13 cellular contexts compared by ENCODE assay signal in genomic region chr15:78880242-78880533, GRCh38. TPM values are rescaled to one million over a fixed set of nuclear protein-coding genes. Genes with fewer than 3 reads are reported as not detected.
DNase-seq lines count a peak whose midpoint lies in the region; ATAC-seq and TF ChIP-seq lines count a peak whose summit lies in the region.
"Had no signal": no experiment of that assay in that cellular context is flagged by ENCODE, and none has a peak within 500 bp of the region (broad histone marks: within the 10 kb centered on the region; RNA-seq: fewer than 3 reads in every experiment).

No MANE protein-coding gene starts in this region.

- no peak for DNase-seq in activated CD4-positive, CD25-positive, alpha-beta regulatory T cell (lab: John Stamatoyannopoulos, UW)
- DNase-seq in RWPE2 (ENCODE audit: low spot score), result no peak
- no peak for DNase-seq in chondrocyte (ENCODE audit: low spot score)
- DNase-seq in renal cortical epithelial cell (ENCODE audit: low read depth), result peak; percentile 80
- DNase-seq in SKM-1 (lab: John Stamatoyannopoulos, UW; ENCODE audit: unreplicated experiment), result no peak
- no peak for DNase-seq in NCI-H1105 (lab: John Stamatoyannopoulos, UW)
- DNase-seq: 8988T, DND-41, NCI-H1436 treated with DMSO at 0.1 percent for 48 hours had no signal

- H3K27me3 ChIP-seq in RWPE2 (ENCODE audit: insufficient read depth, poor library complexity, severe bottlenecking), result no peaks in the 10 kb centered on the region

- peak overlapping the region; percentile 13 for H3K27ac ChIP-seq in RWPE2 (ENCODE audit: poor library complexity, severe bottlenecking)

- no peak for TF ChIP-seq CTCF in RWPE2 (IDR thresholded peaks at IDR 0.05; ENCODE audit: poor library complexity, severe bottlenecking)
- no peak for TF ChIP-seq CTCF in chondrocyte (IDR thresholded peaks at IDR 0.05)

- peaks cover 83% of the 10 kb centered on the region for H3K36me3 ChIP-seq in RWPE2 (ENCODE audit: low read depth)

- H3K9me3 Mint-ChIP-seq in chondrocyte (ENCODE audit: low read depth), result no peaks in the 10 kb centered on the region
- H3K9me3 Mint-ChIP-seq: dendritic cell treated with granulocyte-macrophage colony-stimulating factor and Interleukin-4, amounts not matched to agents 40 ng/mL and 50 ng/mL, for 4 days; memory B cell had no signal

- peak overlapping the region; percentile 55 for H3K27ac Mint-ChIP-seq in chondrocyte (ENCODE audit: unreplicated experiment)
- H3K27ac Mint-ChIP-seq: dendritic cell treated with granulocyte-macrophage colony-stimulating factor and Interleukin-4, amounts not matched to agents 40 ng/mL and 50 ng/mL, for 4 days had no signal

- H3K4me3 Mint-ChIP-seq in chondrocyte (ENCODE audit: unreplicated experiment), result no peak overlapping the region
- H3K4me3 Mint-ChIP-seq: dendritic cell treated with granulocyte-macrophage colony-stimulating factor and Interleukin-4, amounts not matched to agents 40 ng/mL and 50 ng/mL, for 4 days; memory B cell had no signal

- no peak overlapping the region for H3K4me3 ChIP-seq in RWPE2 (ENCODE audit: severe bottlenecking)

- peaks cover 48% of the 10 kb centered on the region for H3K4me1 ChIP-seq in RWPE2 (ENCODE audit: insufficient read depth, poor library complexity, severe bottlenecking)

- peaks cover 86% of the 10 kb centered on the region for H3K4me1 Mint-ChIP-seq in chondrocyte (ENCODE audit: low read depth)

- no peaks in the 10 kb centered on the region for H3K27me3 Mint-ChIP-seq in chondrocyte (ENCODE audit: low read depth)
- H3K27me3 Mint-ChIP-seq: dendritic cell treated with granulocyte-macrophage colony-stimulating factor and Interleukin-4, amounts not matched to agents 40 ng/mL and 50 ng/mL, for 4 days; memory B cell had no signal

- H3K9me3 ChIP-seq in RWPE2 (ENCODE audit: severe bottlenecking), result no peaks in the 10 kb centered on the region

- H3K36me3 Mint-ChIP-seq in chondrocyte (ENCODE audit: low read depth), result peaks cover 12% of the 10 kb centered on the region

- ATAC-seq in activated CD4-positive, CD25-positive, alpha-beta regulatory T cell treated with anti-CD3 and anti-CD28 coated beads, Interleukin-2, amount 50 U/mL, for 24 hours, result peak; percentile 72 to 74
- ATAC-seq in RWPE2 (ENCODE audit: low read depth), result peak; percentile 54
- no peak for ATAC-seq in HG02884 (IDR thresholded peaks at IDR 0.05; ENCODE audit: unreplicated experiment)

RNA-seq across cellular contexts. Expression of gene MORF4L1, which starts 7.5 kb away (rescaled TPM):
- 491 to 545 TPM (median 512 TPM) in 3 replicates for total RNA-seq in chondrocyte
- 422 and 542 TPM in 2 replicates for total RNA-seq in renal cortical epithelial cell
